Comparison of ENCODE assay signal across 21 cellular contexts in the genomic region with DNA sequence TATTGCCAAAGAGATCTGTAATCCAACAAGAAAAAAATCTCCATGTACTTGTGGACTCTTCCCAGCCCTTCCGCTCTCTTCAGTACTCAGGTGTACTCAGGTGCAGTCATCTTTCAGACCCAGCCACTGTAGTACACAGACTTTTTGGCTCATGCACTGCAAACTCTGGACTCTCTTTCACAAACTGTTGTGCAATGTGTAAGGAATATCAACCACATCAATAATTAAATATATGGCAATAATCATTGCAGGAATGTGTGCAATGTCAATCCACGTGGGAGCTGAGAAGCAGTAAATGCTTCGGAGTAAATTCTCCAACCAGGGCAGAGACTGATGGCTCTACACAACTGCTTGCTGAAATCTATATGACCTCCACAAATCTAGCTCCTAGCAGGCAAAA.
"Had no signal": no experiment of that assay in that cellular context is flagged by ENCODE, and none has a peak within 500 bp of the region (broad histone marks: within the 10 kb centered on the region; RNA-seq: fewer than 3 reads in every experiment).

No MANE protein-coding gene starts in this region.

- DNase-seq: activated CD4-positive, alpha-beta T cell treated with anti-CD3 and anti-CD28 coated beads for 48 hours; activated CD4-positive, alpha-beta T cell treated with anti-CD3 and anti-CD28 coated beads, Interleukin-2, amount 50 U/mL, for 48 hours; activated CD8-positive, alpha-beta memory T cell treated with anti-CD3 and anti-CD28 coated beads for 24 hours; activated effector memory CD4-positive, alpha-beta T cell treated with anti-CD3 and anti-CD28 coated beads, Interleukin-2, amount 50 U/mL, for 16 hours; activated naive CD4-positive, alpha-beta T cell treated with anti-CD3 and anti-CD28 coated beads for 36 hours; activated naive CD8-positive, alpha-beta T cell treated with anti-CD3 and anti-CD28 coated beads for 36 hours; activated T-cell treated with anti-CD3 and anti-CD28 coated beads, Interleukin-2, amount 50 U/mL, for 1 hour; brain microvascular endothelial cell; cortex of kidney; effector memory CD8-positive, alpha-beta T cell; erythroblast; foreskin keratinocyte; left ventricle myocardium superior; posterior cingulate gyrus; stimulated activated CD4-positive, alpha-beta T cell treated with anti-CD3 and anti-CD28 coated beads, Interleukin-15, amount 100 ng/mL, for 24 hours; stimulated activated CD4-positive, alpha-beta T cell treated with anti-CD3 and anti-CD28 coated beads, Interleukin-2, amount 100 ng/mL, for 24 hours; stimulated activated naive CD4-positive, alpha-beta T cell; T-helper 1 cell; tibial artery had no signal

- H3K4me3 ChIP-seq: suprapubic skin, tibial artery had no signal

- H3K27ac ChIP-seq: brain microvascular endothelial cell, foreskin keratinocyte, suprapubic skin, tibial artery, VCaP had no signal

- H3K9me3 ChIP-seq: suprapubic skin, tibial artery had no signal

- H3K27me3 ChIP-seq: brain microvascular endothelial cell, foreskin keratinocyte, suprapubic skin, tibial artery had no signal

- H3K4me1 ChIP-seq: foreskin keratinocyte, suprapubic skin had no signal

- ATAC-seq: effector memory CD8-positive, alpha-beta T cell; foreskin keratinocyte; left ventricle myocardium superior had no signal

- H3K36me3 ChIP-seq: brain microvascular endothelial cell, suprapubic skin, tibial artery had no signal
